ENCODE assay signal across 17 cellular contexts in the genomic region with DNA sequence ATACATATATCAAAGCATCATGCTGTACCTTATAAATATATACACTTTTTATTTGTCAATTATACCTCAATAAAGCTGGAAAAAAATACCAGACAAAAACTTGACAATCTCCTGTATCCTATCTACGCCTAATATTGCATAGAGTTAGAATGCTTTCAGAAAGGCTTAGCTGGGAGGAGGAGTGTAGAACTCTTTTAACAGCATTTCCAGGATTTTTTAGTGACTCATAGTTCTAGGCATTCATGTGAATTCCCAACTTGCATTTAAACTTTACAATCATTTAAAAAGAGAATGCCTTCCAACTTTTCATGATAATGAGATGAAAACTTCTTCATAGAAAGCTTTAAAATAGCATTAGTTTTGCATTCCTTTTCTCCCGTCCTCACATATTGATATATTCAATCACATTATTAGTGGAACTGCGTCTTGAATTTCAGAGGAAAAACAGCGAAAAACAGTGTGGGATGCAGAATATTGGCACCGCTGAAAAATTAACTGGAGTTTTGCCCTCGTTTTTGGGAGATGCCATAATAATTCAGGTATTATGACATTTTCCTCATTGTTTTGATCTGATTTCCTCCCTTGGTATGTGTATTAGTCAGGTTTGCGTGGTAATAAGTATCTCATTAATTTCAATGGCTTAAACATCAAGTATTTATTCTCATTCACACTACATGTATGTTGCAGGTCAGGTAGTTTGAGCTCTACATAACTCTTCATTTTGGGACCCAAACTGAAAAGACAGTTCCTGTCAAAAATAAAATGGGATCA.
DNase-seq lines count a peak whose midpoint lies in the region; TF ChIP-seq lines count a peak whose summit lies in the region.
"Had no signal": no experiment of that assay in that cellular context is flagged by ENCODE, and none has a peak within 500 bp of the region (broad histone marks: within the 10 kb centered on the region; RNA-seq: fewer than 3 reads in every experiment).

No MANE protein-coding gene starts in this region.

- H3K4me2 ChIP-seq in hepatocyte: no peak overlapping the region

- H4K20me1 ChIP-seq in hepatocyte (ENCODE audit: insufficient read depth, poor library complexity, severe bottlenecking): no peaks in the 10 kb centered on the region

- H3K9me3 Mint-ChIP-seq in osteocyte (ENCODE audit: unreplicated experiment): no peaks in the 10 kb centered on the region

- no peaks in the 10 kb centered on the region for H3K9me2 ChIP-seq in hepatocyte (replicated peaks; ENCODE audit: insufficient read depth)

- H3K27ac Mint-ChIP-seq in osteocyte (ENCODE audit: unreplicated experiment): peak overlapping the region; percentile 8
- H3K27ac Mint-ChIP-seq: activated CD4-positive, alpha-beta memory T cell treated with anti-CD3 and anti-CD28 coated beads for 36 hours; memory B cell; stimulated activated memory B cell treated with anti-CD40 and anti-IgM and Interleukin-4, amounts not matched to agents 10 μg/mL and 1 μg/mL and 100 μg/mL, for 72 hours had no signal

- peak; percentile 21 for DNase-seq in BJ (ENCODE audit: low read depth)
- peak; percentile 40 for DNase-seq in M059J (ENCODE audit: low read depth)
- DNase-seq in fibroblast of gingiva (ENCODE audit: low read depth): peak; percentile 8
- DNase-seq in osteocyte (ENCODE audit: extremely low spot score, unreplicated experiment): no peak
- no peak for DNase-seq in hepatocyte (ENCODE audit: low spot score)
- DNase-seq in stimulated activated CD8-positive, alpha-beta memory T cell treated with anti-CD3 and anti-CD28 coated beads, Interleukin-4, amount 100 ng/mL, for 48 hours: no peak
- DNase-seq in islet precursor cell: no peak
- DNase-seq in DMS114 treated with DMSO at 0.1 percent for 48 hours (lab: John Stamatoyannopoulos, UW; ENCODE audit: unreplicated experiment): no peak
- DNase-seq: activated CD4-positive, alpha-beta memory T cell treated with anti-CD3 and anti-CD28 coated beads for 36 hours; amygdala; BE2C; NCI-H2029; NCI-H526; upper lobe of right lung had no signal

- no peaks in the 10 kb centered on the region for H3K27me3 ChIP-seq in BJ (ENCODE audit: control insufficient read depth, insufficient read depth, low read length)
- no peaks in the 10 kb centered on the region for H3K27me3 ChIP-seq in hepatocyte
- H3K27me3 ChIP-seq: BE2C, neutrophil, upper lobe of right lung had no signal

- no peaks in the 10 kb centered on the region for H3K79me2 ChIP-seq in hepatocyte

- no peaks in the 10 kb centered on the region for H3K36me3 ChIP-seq in BJ (ENCODE audit: control insufficient read depth, insufficient read depth, low read length)
- no peaks in the 10 kb centered on the region for H3K36me3 ChIP-seq in hepatocyte (replicated peaks; ENCODE audit: insufficient read depth, low read depth)
- H3K36me3 ChIP-seq: BE2C, neutrophil, upper lobe of right lung had no signal

- TF ChIP-seq CTCF in BJ (IDR thresholded peaks at IDR 0.05; ENCODE audit: insufficient read depth, low read depth, low read length) (no peak), osteocyte (IDR thresholded peaks at IDR 0.05) (no peak), hepatocyte (IDR thresholded peaks at IDR 0.05; ENCODE audit: poor library complexity) (no peak)

- no peaks in the 10 kb centered on the region for H3K4me1 ChIP-seq in hepatocyte (ENCODE audit: insufficient read depth)
- H3K4me1 ChIP-seq: BE2C, upper lobe of right lung had no signal

- H3K27ac ChIP-seq in hepatocyte: no peak overlapping the region
- H3K27ac ChIP-seq: neutrophil, upper lobe of right lung had no signal

- WGBS in hepatocyte (ENCODE audit: low lambda C conversion rate, missing lambda C conversion rate): 72% methylated on average over 7 of the region's 7 CpGs

- POLR2A ChIA-PET in BJ (lab: Charles Lee): no interaction called here

- H2AFZ ChIP-seq in hepatocyte: no peak overlapping the region

- H3K27me3 Mint-ChIP-seq in osteocyte (ENCODE audit: unreplicated experiment): no peaks in the 10 kb centered on the region
- H3K27me3 Mint-ChIP-seq: activated CD4-positive, alpha-beta memory T cell treated with anti-CD3 and anti-CD28 coated beads for 36 hours; memory B cell; stimulated activated memory B cell treated with anti-CD40 and anti-IgM and Interleukin-4, amounts not matched to agents 10 μg/mL and 1 μg/mL and 100 μg/mL, for 72 hours had no signal

- no peaks in the 10 kb centered on the region for H3K9me3 ChIP-seq in hepatocyte (ENCODE audit: low read depth)
- H3K9me3 ChIP-seq: BE2C, neutrophil, upper lobe of right lung had no signal

- H3K4me1 Mint-ChIP-seq in osteocyte (ENCODE audit: unreplicated experiment): peaks cover 19% of the 10 kb centered on the region
- H3K4me1 Mint-ChIP-seq: memory B cell; stimulated activated memory B cell treated with anti-CD40 and anti-IgM and Interleukin-4, amounts not matched to agents 10 μg/mL and 1 μg/mL and 100 μg/mL, for 72 hours had no signal

- H3K36me3 Mint-ChIP-seq in osteocyte (ENCODE audit: unreplicated experiment): no peaks in the 10 kb centered on the region
- H3K36me3 Mint-ChIP-seq: activated CD4-positive, alpha-beta memory T cell treated with anti-CD3 and anti-CD28 coated beads for 36 hours; memory B cell; stimulated activated memory B cell treated with anti-CD40 and anti-IgM and Interleukin-4, amounts not matched to agents 10 μg/mL and 1 μg/mL and 100 μg/mL, for 72 hours had no signal

- CTCF ChIA-PET in BJ (lab: Yijun Ruan, JAX): no interaction called here

- no peak overlapping the region for H3K4me3 Mint-ChIP-seq in osteocyte (ENCODE audit: unreplicated experiment)
- H3K4me3 Mint-ChIP-seq: activated CD4-positive, alpha-beta memory T cell treated with anti-CD3 and anti-CD28 coated beads for 36 hours; memory B cell; stimulated activated memory B cell treated with anti-CD40 and anti-IgM and Interleukin-4, amounts not matched to agents 10 μg/mL and 1 μg/mL and 100 μg/mL, for 72 hours had no signal

- no peak overlapping the region for H3K4me3 ChIP-seq in BJ (ENCODE audit: low read depth, low read length)
- H3K4me3 ChIP-seq in hepatocyte: no peak overlapping the region
- H3K4me3 ChIP-seq: upper lobe of right lung had no signal

Comparison
In these comparisons a context has a peak if more than half of its experiments do, and no peak if none do; other contexts are left out.
1. DNase-seq: peak in BJ (single experiment), M059J (single experiment) and fibroblast of gingiva (single experiment); none in osteocyte (single experiment), hepatocyte (single experiment), stimulated activated CD8-positive, alpha-beta memory T cell treated with anti-CD3 and anti-CD28 coated beads, Interleukin-4, amount 100 ng/mL, for 48 hours (single experiment), islet precursor cell (single experiment) and DMS114 treated with DMSO at 0.1 percent for 48 hours (single experiment).